8 cellular contexts compared by ENCODE assay signal in genomic region chr4:64713256-64713840, GRCh38.
A peak's percentile ranks its signal among the peaks of the same experiment; 100 is the strongest.
DNase-seq lines count a peak whose midpoint lies in the region; ATAC-seq and TF ChIP-seq lines count a peak whose summit lies in the region.

No MANE protein-coding gene starts in this region.

- no peak overlapping the region for H3K4me3 Mint-ChIP-seq in activated CD4-positive, alpha-beta T cell treated with anti-CD3 and anti-CD28 coated beads, Interleukin-2, amount 10 ng/mL, durations not matched to agents 24 days and 14 days

- no peaks in the 10 kb centered on the region for H3K27me3 Mint-ChIP-seq in activated CD4-positive, alpha-beta T cell treated with anti-CD3 and anti-CD28 coated beads, Interleukin-2, amount 10 ng/mL, durations not matched to agents 24 days and 14 days

- intact Hi-C loops in heart left ventricle (cut with DNase I) = no loop called here
- intact Hi-C loops in left cardiac atrium (cut with DNase I) = no loop called here
- intact Hi-C loops in activated CD4-positive, alpha-beta T cell treated with anti-CD3 and anti-CD28 coated beads, Interleukin-2, amount 10 ng/mL, durations not matched to agents 24 days and 14 days (cut with micrococcal nuclease) = no loop called here

- no peak overlapping the region for H3K4me3 ChIP-seq in heart left ventricle
- H3K4me3 ChIP-seq in fibroblast of mammary gland (ENCODE audit: control insufficient read depth, low read depth, low read length) = no peak overlapping the region

- H3K27ac ChIP-seq in heart left ventricle = no peak overlapping the region

- TF ChIP-seq CTCF in heart left ventricle (IDR thresholded peaks at IDR 0.05) (peak in 11 of 12 donors; percentile 21 to 52 (median 31)), fibroblast of mammary gland (conservative IDR thresholded peaks at IDR 0.05; ENCODE audit: control insufficient read depth, insufficient read depth, low read depth, low read length) (peak; percentile 49)

- no peak for TF ChIP-seq POLR2A in heart left ventricle (IDR thresholded peaks at IDR 0.05)

- H3K36me3 Mint-ChIP-seq in activated CD4-positive, alpha-beta T cell treated with anti-CD3 and anti-CD28 coated beads, Interleukin-2, amount 10 ng/mL, durations not matched to agents 24 days and 14 days (ENCODE audit: low read depth) = no peaks in the 10 kb centered on the region

- no peaks in the 10 kb centered on the region for H3K9me3 Mint-ChIP-seq in activated CD4-positive, alpha-beta T cell treated with anti-CD3 and anti-CD28 coated beads, Interleukin-2, amount 10 ng/mL, durations not matched to agents 24 days and 14 days

- no peaks in the 10 kb centered on the region for H3K4me1 Mint-ChIP-seq in activated CD4-positive, alpha-beta T cell treated with anti-CD3 and anti-CD28 coated beads, Interleukin-2, amount 10 ng/mL, durations not matched to agents 24 days and 14 days

- 0 to 8% (median 4%) methylated on average over 2 of the region's 2 CpGs for WGBS in heart left ventricle, 4 donors

- H3K4me1 ChIP-seq in heart left ventricle = no peaks in the 10 kb centered on the region

- no peaks in the 10 kb centered on the region for H3K36me3 ChIP-seq in heart left ventricle

- H3K27me3 ChIP-seq in heart left ventricle = no peaks in the 10 kb centered on the region

- H3K9me3 ChIP-seq in heart left ventricle = no peaks in the 10 kb centered on the region

- H3K27ac Mint-ChIP-seq in activated CD4-positive, alpha-beta T cell treated with anti-CD3 and anti-CD28 coated beads, Interleukin-2, amount 10 ng/mL, durations not matched to agents 24 days and 14 days = no peak overlapping the region

- ATAC-seq in heart left ventricle (no peak), left cardiac atrium (no peak), HG02885 (IDR thresholded peaks at IDR 0.05; ENCODE audit: poor library complexity, unreplicated experiment) (peak; percentile 79)
- no peak for ATAC-seq in activated CD4-positive, CD25-positive, alpha-beta regulatory T cell treated with anti-CD3 and anti-CD28 coated beads, Interleukin-2, amount 50 U/mL, for 24 hours

- DNase-seq in heart left ventricle = no peak
- DNase-seq in left cardiac atrium = no peak
- DNase-seq in NCI-H69 (lab: John Stamatoyannopoulos, UW) = peak; percentile 49
- peak; percentile 30 for DNase-seq in fibroblast of mammary gland (ENCODE audit: low read depth)
- no peak for DNase-seq in activated naive CD4-positive, alpha-beta T cell treated with Interleukin-2 at 50 U/mL for 16 hours
- no peak for DNase-seq in activated CD4-positive, alpha-beta T cell treated with anti-CD3 and anti-CD28 coated beads, Interleukin-2, amount 10 ng/mL, durations not matched to agents 24 days and 14 days

Comparison
In these comparisons a context has a peak if more than half of its experiments do, and no peak if none do; other contexts are left out.
1. DNase-seq: peak in NCI-H69 (single experiment) and fibroblast of mammary gland (single experiment); none in heart left ventricle (0 of 5), left cardiac atrium (single experiment), activated naive CD4-positive, alpha-beta T cell treated with Interleukin-2 at 50 U/mL for 16 hours (single experiment) and activated CD4-positive, alpha-beta T cell treated with anti-CD3 and anti-CD28 coated beads, Interleukin-2, amount 10 ng/mL, durations not matched to agents 24 days and 14 days (single experiment).